Comparison of ENCODE assay signal across 14 cellular contexts in genomic region chr6:43933111-43933885, GRCh38.
DNase-seq lines count a peak whose midpoint lies in the region; ATAC-seq and TF ChIP-seq lines count a peak whose summit lies in the region.
"Had no signal": no experiment of that assay in that cellular context is flagged by ENCODE, and none has a peak within 500 bp of the region (broad histone marks: within the 10 kb centered on the region; RNA-seq: fewer than 3 reads in every experiment).

No MANE protein-coding gene starts in this region.

- H2AFZ ChIP-seq in OCI-LY3 (ENCODE audit: low read depth, low read length): 0 out of 2 replicates have a peak overlapping the region, but pooled peaks have one; percentile 21
- peak overlapping the region; percentile 72 for H2AFZ ChIP-seq in neural progenitor cell (replicated peaks)

- H3K36me3 ChIP-seq in OCI-LY3 (replicated peaks; ENCODE audit: low read depth, low read length) (no peaks in the 10 kb centered on the region), neural progenitor cell (no peaks in the 10 kb centered on the region)

- no peak for TF ChIP-seq CTCF in OCI-LY3 (IDR thresholded peaks at IDR 0.05; ENCODE audit: low read depth, low read length)
- TF ChIP-seq CTCF in fibroblast of villous mesenchyme (IDR thresholded peaks at IDR 0.05; ENCODE audit: insufficient read depth, low read depth, low read length): no peak
- no peak for TF ChIP-seq CTCF in neural progenitor cell (IDR thresholded peaks at IDR 0.05)

- H3K4me2 ChIP-seq in OCI-LY3 (ENCODE audit: low read length) (no peak overlapping the region), neural progenitor cell (no peak overlapping the region)

- H3K27me3 ChIP-seq in OCI-LY3 (ENCODE audit: low read depth, low read length) (no peaks in the 10 kb centered on the region), neural progenitor cell (no peaks in the 10 kb centered on the region)

- no peaks in the 10 kb centered on the region for H4K20me1 ChIP-seq in OCI-LY3 (ENCODE audit: insufficient read depth, low read length)
- H4K20me1 ChIP-seq in neural progenitor cell (ENCODE audit: low read depth): no peaks in the 10 kb centered on the region

- no peak overlapping the region for H3K4me3 Mint-ChIP-seq in neural progenitor cell

- H3K9ac ChIP-seq in OCI-LY3 (ENCODE audit: low read length) (no peak overlapping the region), neural progenitor cell (no peak overlapping the region)

- H3K9me3 ChIP-seq in OCI-LY3 (ENCODE audit: insufficient read depth, low read length) (no peaks in the 10 kb centered on the region), neural progenitor cell (ENCODE audit: low read depth) (no peaks in the 10 kb centered on the region)

- H3K27ac Mint-ChIP-seq in neural progenitor cell: peak overlapping the region; percentile 74
- H3K27ac Mint-ChIP-seq: activated T-helper 2 cell treated with anti-CD3 and anti-CD28 coated beads, Interferon-gamma antibody, Interleukin-2, Interleukin-4, amounts not matched to agents 10 μg/mL and 5 μg/mL and 100 μg/mL, durations not matched to agents 14 hours and 24 hours and 36 hours had no signal

- H3K27ac ChIP-seq in OCI-LY3 (ENCODE audit: low read length): no peak overlapping the region
- no peak overlapping the region for H3K27ac ChIP-seq in neural progenitor cell

- no peak overlapping the region for H3K4me3 ChIP-seq in OCI-LY3 (ENCODE audit: low read length)
- no peak overlapping the region for H3K4me3 ChIP-seq in fibroblast of villous mesenchyme (ENCODE audit: low read depth, low read length)
- no peak overlapping the region for H3K4me3 ChIP-seq in neural progenitor cell

- H3K36me3 Mint-ChIP-seq in neural progenitor cell: no peaks in the 10 kb centered on the region

- H3K27me3 Mint-ChIP-seq in neural progenitor cell (ENCODE audit: insufficient read depth, low read depth): peaks cover 4% of the 10 kb centered on the region

- no peaks in the 10 kb centered on the region for H3K9me3 Mint-ChIP-seq in neural progenitor cell
- H3K9me3 Mint-ChIP-seq: activated T-helper 2 cell treated with anti-CD3 and anti-CD28 coated beads, Interferon-gamma antibody, Interleukin-2, Interleukin-4, amounts not matched to agents 10 μg/mL and 5 μg/mL and 100 μg/mL, durations not matched to agents 14 hours and 24 hours and 36 hours had no signal

- no peak for ATAC-seq in GM21717 (IDR thresholded peaks at IDR 0.05; ENCODE audit: unreplicated experiment)

- H3K4me1 Mint-ChIP-seq in neural progenitor cell: peaks cover 22% of the 10 kb centered on the region

- H3K4me1 ChIP-seq in OCI-LY3 (ENCODE audit: low read length): no peaks in the 10 kb centered on the region
- H3K4me1 ChIP-seq in neural progenitor cell: peaks cover 8% of the 10 kb centered on the region

- DNase-seq in AG08396 (ENCODE audit: low spot score) (peak; percentile 31), fibroblast of villous mesenchyme (ENCODE audit: low read depth) (peak; percentile 79), neural progenitor cell (ENCODE audit: low spot score) (no peak), HuH-7.5 (ENCODE audit: low spot score) (no peak), T-helper 2 cell (no peak), epidermal melanocyte (ENCODE audit: insufficient read length, low spot score) (no peak)
- DNase-seq: activated CD4-positive, CD25-positive, alpha-beta regulatory T cell treated with anti-CD3 and anti-CD28 coated beads, Interleukin-2, amount 50 U/mL, for 72 hours; NCI-H187; NCI-H446; stimulated activated CD4-positive, alpha-beta T cell treated with anti-CD3 and anti-CD28 coated beads, Interleukin-4, amount 100 ng/mL, for 1 hour; T1000 had no signal

- no peaks in the 10 kb centered on the region for H3K79me2 ChIP-seq in OCI-LY3 (ENCODE audit: low read length)
- H3K79me2 ChIP-seq in neural progenitor cell (ENCODE audit: low read depth): no peaks in the 10 kb centered on the region

- H3F3A ChIP-seq in neural progenitor cell (ENCODE audit: low read depth): no peaks in the 10 kb centered on the region

Comparison
In these comparisons a context has a peak if more than half of its experiments do, and no peak if none do; other contexts are left out.
1. DNase-seq: peak in AG08396 (single experiment) and fibroblast of villous mesenchyme (single experiment); none in neural progenitor cell (single experiment), HuH-7.5 (single experiment), T-helper 2 cell (0 of 5) and epidermal melanocyte (single experiment).